ENCODE assay signal across 2 cellular contexts in genomic region chr2:122706757-122707223, GRCh38.
A peak's percentile ranks its signal among the peaks of the same experiment; 100 is the strongest.
TF ChIP-seq lines count a peak whose summit lies in the region.

No MANE protein-coding gene starts in this region.

TF ChIP-seq in liver, 16 proteins besides CTCF, POLR2A, EP300 and RAD21 (continued from another document):
- TF ChIP-seq, protein P1, sequence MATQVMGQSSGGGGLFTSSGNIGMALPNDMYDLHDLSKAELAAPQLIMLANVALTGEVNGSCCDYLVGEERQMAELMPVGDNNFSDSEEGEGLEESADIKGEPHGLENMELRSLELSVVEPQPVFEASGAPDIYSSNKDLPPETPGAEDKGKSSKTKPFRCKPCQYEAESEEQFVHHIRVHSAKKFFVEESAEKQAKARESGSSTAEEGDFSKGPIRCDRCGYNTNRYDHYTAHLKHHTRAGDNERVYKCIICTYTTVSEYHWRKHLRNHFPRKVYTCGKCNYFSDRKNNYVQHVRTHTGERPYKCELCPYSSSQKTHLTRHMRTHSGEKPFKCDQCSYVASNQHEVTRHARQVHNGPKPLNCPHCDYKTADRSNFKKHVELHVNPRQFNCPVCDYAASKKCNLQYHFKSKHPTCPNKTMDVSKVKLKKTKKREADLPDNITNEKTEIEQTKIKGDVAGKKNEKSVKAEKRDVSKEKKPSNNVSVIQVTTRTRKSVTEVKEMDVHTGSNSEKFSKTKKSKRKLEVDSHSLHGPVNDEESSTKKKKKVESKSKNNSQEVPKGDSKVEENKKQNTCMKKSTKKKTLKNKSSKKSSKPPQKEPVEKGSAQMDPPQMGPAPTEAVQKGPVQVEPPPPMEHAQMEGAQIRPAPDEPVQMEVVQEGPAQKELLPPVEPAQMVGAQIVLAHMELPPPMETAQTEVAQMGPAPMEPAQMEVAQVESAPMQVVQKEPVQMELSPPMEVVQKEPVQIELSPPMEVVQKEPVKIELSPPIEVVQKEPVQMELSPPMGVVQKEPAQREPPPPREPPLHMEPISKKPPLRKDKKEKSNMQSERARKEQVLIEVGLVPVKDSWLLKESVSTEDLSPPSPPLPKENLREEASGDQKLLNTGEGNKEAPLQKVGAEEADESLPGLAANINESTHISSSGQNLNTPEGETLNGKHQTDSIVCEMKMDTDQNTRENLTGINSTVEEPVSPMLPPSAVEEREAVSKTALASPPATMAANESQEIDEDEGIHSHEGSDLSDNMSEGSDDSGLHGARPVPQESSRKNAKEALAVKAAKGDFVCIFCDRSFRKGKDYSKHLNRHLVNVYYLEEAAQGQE (IDR thresholded peaks at IDR 0.05) = peak; percentile 19
- TF ChIP-seq HNF4G (IDR thresholded peaks at IDR 0.05) (no peak), ZBTB33 (IDR thresholded peaks at IDR 0.05) (peak; percentile 71)
- TF ChIP-seq, protein P2, sequence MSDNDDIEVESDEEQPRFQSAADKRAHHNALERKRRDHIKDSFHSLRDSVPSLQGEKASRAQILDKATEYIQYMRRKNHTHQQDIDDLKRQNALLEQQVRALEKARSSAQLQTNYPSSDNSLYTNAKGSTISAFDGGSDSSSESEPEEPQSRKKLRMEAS (IDR thresholded peaks at IDR 0.05) = peak; percentile 41

TF ChIP-seq in HepG2, 621 proteins besides CTCF, POLR2A, EP300 and RAD21 (continued from another document):
- TF ChIP-seq, protein P3, sequence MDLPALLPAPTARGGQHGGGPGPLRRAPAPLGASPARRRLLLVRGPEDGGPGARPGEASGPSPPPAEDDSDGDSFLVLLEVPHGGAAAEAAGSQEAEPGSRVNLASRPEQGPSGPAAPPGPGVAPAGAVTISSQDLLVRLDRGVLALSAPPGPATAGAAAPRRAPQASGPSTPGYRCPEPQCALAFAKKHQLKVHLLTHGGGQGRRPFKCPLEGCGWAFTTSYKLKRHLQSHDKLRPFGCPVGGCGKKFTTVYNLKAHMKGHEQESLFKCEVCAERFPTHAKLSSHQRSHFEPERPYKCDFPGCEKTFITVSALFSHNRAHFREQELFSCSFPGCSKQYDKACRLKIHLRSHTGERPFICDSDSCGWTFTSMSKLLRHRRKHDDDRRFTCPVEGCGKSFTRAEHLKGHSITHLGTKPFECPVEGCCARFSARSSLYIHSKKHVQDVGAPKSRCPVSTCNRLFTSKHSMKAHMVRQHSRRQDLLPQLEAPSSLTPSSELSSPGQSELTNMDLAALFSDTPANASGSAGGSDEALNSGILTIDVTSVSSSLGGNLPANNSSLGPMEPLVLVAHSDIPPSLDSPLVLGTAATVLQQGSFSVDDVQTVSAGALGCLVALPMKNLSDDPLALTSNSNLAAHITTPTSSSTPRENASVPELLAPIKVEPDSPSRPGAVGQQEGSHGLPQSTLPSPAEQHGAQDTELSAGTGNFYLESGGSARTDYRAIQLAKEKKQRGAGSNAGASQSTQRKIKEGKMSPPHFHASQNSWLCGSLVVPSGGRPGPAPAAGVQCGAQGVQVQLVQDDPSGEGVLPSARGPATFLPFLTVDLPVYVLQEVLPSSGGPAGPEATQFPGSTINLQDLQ (CRISPR knock-in tag; IDR thresholded peaks at IDR 0.05) = no peak
- TF ChIP-seq ZNF180 (CRISPR knock-in tag; IDR thresholded peaks at IDR 0.05; ENCODE audit: borderline replicate concordance, low read depth) = no peak
- TF ChIP-seq, protein P4, sequence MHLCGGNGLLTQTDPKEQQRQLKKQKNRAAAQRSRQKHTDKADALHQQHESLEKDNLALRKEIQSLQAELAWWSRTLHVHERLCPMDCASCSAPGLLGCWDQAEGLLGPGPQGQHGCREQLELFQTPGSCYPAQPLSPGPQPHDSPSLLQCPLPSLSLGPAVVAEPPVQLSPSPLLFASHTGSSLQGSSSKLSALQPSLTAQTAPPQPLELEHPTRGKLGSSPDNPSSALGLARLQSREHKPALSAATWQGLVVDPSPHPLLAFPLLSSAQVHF (CRISPR knock-in tag; IDR thresholded peaks at IDR 0.05) = no peak
- TF ChIP-seq ZFAT (CRISPR knock-in tag; conservative IDR thresholded peaks at IDR 0.05) = no peak
- TF ChIP-seq, protein P5, sequence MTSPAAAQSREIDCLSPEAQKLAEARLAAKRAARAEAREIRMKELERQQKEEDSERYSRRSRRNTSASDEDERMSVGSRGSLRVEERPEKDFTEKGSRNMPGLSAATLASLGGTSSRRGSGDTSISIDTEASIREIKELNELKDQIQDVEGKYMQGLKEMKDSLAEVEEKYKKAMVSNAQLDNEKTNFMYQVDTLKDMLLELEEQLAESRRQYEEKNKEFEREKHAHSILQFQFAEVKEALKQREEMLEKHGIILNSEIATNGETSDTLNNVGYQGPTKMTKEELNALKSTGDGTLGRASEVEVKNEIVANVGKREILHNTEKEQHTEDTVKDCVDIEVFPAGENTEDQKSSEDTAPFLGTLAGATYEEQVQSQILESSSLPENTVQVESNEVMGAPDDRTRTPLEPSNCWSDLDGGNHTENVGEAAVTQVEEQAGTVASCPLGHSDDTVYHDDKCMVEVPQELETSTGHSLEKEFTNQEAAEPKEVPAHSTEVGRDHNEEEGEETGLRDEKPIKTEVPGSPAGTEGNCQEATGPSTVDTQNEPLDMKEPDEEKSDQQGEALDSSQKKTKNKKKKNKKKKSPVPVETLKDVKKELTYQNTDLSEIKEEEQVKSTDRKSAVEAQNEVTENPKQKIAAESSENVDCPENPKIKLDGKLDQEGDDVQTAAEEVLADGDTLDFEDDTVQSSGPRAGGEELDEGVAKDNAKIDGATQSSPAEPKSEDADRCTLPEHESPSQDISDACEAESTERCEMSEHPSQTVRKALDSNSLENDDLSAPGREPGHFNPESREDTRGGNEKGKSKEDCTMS (CRISPR knock-in tag; conservative IDR thresholded peaks at IDR 0.05) = no peak
- TF ChIP-seq CEBPZ (IDR thresholded peaks at IDR 0.05; ENCODE audit: low read length) = no peak
- no peak for TF ChIP-seq POLR2AphosphoS5 (IDR thresholded peaks at IDR 0.05; ENCODE audit: low read depth, low read length)
- no peak for TF ChIP-seq ZSCAN20 (CRISPR knock-in tag; IDR thresholded peaks at IDR 0.05; ENCODE audit: borderline replicate concordance)
- no peak for TF ChIP-seq ZNF609 (CRISPR knock-in tag; IDR thresholded peaks at IDR 0.05; ENCODE audit: borderline replicate concordance)
- TF ChIP-seq MTF1 (CRISPR knock-in tag; IDR thresholded peaks at IDR 0.05) = no peak
- no peak for TF ChIP-seq ZNF20 (CRISPR knock-in tag; IDR thresholded peaks at IDR 0.05)
